ENCODE assay signal across 29 cellular contexts in genomic region chr9:108748776-108749175, GRCh38.
"Had no signal": no experiment of that assay in that cellular context is flagged by ENCODE, and none has a peak within 500 bp of the region (broad histone marks: within the 10 kb centered on the region; RNA-seq: fewer than 3 reads in every experiment).

No MANE protein-coding gene starts in this region.

- H3K27me3 ChIP-seq: ascending aorta, breast epithelium, cardiac muscle cell, esophagus muscularis mucosa, gastroesophageal sphincter had no signal

- H3K4me3 ChIP-seq: ascending aorta, breast epithelium, cardiac muscle cell, esophagus muscularis mucosa, gastroesophageal sphincter had no signal

- ATAC-seq: activated CD8-positive, alpha-beta memory T cell treated with anti-CD3 and anti-CD28 coated beads, Interleukin-2, amount 10 ng/mL, durations not matched to agents 7 days and 5 days; activated CD8-positive, alpha-beta T cell treated with anti-CD3 and anti-CD28 coated beads, Interleukin-2, amount 10 ng/mL, durations not matched to agents 7 days and 5 days; activated naive CD4-positive, alpha-beta T cell treated with anti-CD3 and anti-CD28 coated beads, Interleukin-2, amount 50 U/mL, for 72 hours; activated T-cell treated with anti-CD3 and anti-CD28 coated beads, Interleukin-2, amount 50 U/mL, for 72 hours; effector memory CD8-positive, alpha-beta T cell; gastroesophageal sphincter; WTC11 had no signal

- H3K4me1 ChIP-seq: breast epithelium, esophagus muscularis mucosa, gastroesophageal sphincter had no signal

- H3K36me3 ChIP-seq: ascending aorta, breast epithelium, cardiac muscle cell, esophagus muscularis mucosa, gastroesophageal sphincter had no signal

- H3K27ac ChIP-seq: ascending aorta, breast epithelium, cardiac muscle cell, esophagus muscularis mucosa, gastroesophageal sphincter had no signal

- DNase-seq: activated CD4-positive, alpha-beta memory T cell treated with anti-CD3 and anti-CD28 coated beads for 36 hours; activated CD4-positive, alpha-beta T cell treated with anti-CD3 and anti-CD28 coated beads for 1 hour; activated CD4-positive, alpha-beta T cell treated with anti-CD3 and anti-CD28 coated beads for 4 hours; activated CD8-positive, alpha-beta memory T cell treated with anti-CD3 and anti-CD28 coated beads, Interleukin-2, amount 10 ng/mL, durations not matched to agents 7 days and 5 days; activated CD8-positive, alpha-beta memory T cell treated with anti-CD3 and anti-CD28 coated beads, Interleukin-2, amount 50 U/mL, for 4 hours; activated CD8-positive, alpha-beta T cell treated with anti-CD3 and anti-CD28 coated beads, Interleukin-2, amount 10 ng/mL, durations not matched to agents 7 days and 5 days; activated gamma-delta T cell; activated naive CD4-positive, alpha-beta T cell; activated naive CD4-positive, alpha-beta T cell treated with anti-CD3 and anti-CD28 coated beads, Interleukin-2, amount 10 ng/mL, durations not matched to agents 7 days and 5 days; activated naive CD8-positive, alpha-beta T cell treated with anti-CD3 and anti-CD28 coated beads, Interleukin-2, amount 10 ng/mL, durations not matched to agents 7 days and 5 days; activated T-cell treated with anti-CD3 and anti-CD28 coated beads, Interleukin-2, amount 50 U/mL, for 1 hour; activated T-cell treated with anti-CD3 and anti-CD28 coated beads, Interleukin-2, amount 50 U/mL, for 72 hours; central memory CD4-positive, alpha-beta T cell; cerebellar nuclear complex; cortex of kidney; dermis blood vessel endothelial cell; effector CD4-positive, alpha-beta T cell; effector memory CD8-positive, alpha-beta T cell; erythroblast; foreskin melanocyte; head of caudate nucleus; T-helper 2 cell had no signal

- H3K9me3 ChIP-seq: ascending aorta, esophagus muscularis mucosa, gastroesophageal sphincter had no signal
